ENCODE assay signal across 1 cellular context in genomic region chr12:107503129-107503850, GRCh38.
TF ChIP-seq lines count a peak whose summit lies in the region.

No MANE protein-coding gene starts in this region.

TF ChIP-seq in HepG2, 621 proteins besides CTCF, POLR2A, EP300 and RAD21 (continued from another document and continues in another):
- TF ChIP-seq ZNF18 (CRISPR knock-in tag; IDR thresholded peaks at IDR 0.05; ENCODE audit: insufficient replicate concordance) (peak; percentile 31), ARID5B (CRISPR knock-in tag; IDR thresholded peaks at IDR 0.05) (peak; percentile 87), FOXJ3 (CRISPR knock-in tag; IDR thresholded peaks at IDR 0.05; ENCODE audit: borderline replicate concordance) (peak; percentile 30; the same call in 1 of the 2 replicates), ZGPAT (CRISPR knock-in tag; IDR thresholded peaks at IDR 0.05) (peak; percentile 54; the same call in 1 of the 2 replicates), ZNF644 (CRISPR knock-in tag; IDR thresholded peaks at IDR 0.05; ENCODE audit: low read depth) (peak; percentile 74; the same call in 1 of the 2 replicates), AHDC1 (CRISPR knock-in tag; IDR thresholded peaks at IDR 0.05; ENCODE audit: borderline replicate concordance) (peak; percentile 59; the same call in 1 of the 2 replicates), FOXP4 (CRISPR knock-in tag; IDR thresholded peaks at IDR 0.05) (peak; percentile 78), POLR2AphosphoS5 (IDR thresholded peaks at IDR 0.05; ENCODE audit: low read depth, low read length) (no peak), ZNF781 (CRISPR knock-in tag; IDR thresholded peaks at IDR 0.05; ENCODE audit: borderline replicate concordance, not compliant biosample characterization) (no peak), ZNF577 (CRISPR knock-in tag; IDR thresholded peaks at IDR 0.05; ENCODE audit: borderline replicate concordance, low read depth) (no peak), ZNF225 (CRISPR knock-in tag; IDR thresholded peaks at IDR 0.05) (no peak), ZNF264 (CRISPR knock-in tag; IDR thresholded peaks at IDR 0.05) (0 out of 2 replicates have a peak, but pooled peaks have one; percentile 43), FOXK2 (IDR thresholded peaks at IDR 0.05) (no peak), ZNF687 (CRISPR knock-in tag; IDR thresholded peaks at IDR 0.05) (peak; percentile 27; the same call in 1 of the 2 replicates), PAXIP1 (CRISPR knock-in tag; conservative IDR thresholded peaks at IDR 0.05) (peak; percentile 73), FOXK1 (CRISPR knock-in tag; IDR thresholded peaks at IDR 0.05; ENCODE audit: borderline replicate concordance, low read depth) (peak; percentile 75; the same call in 1 of the 2 replicates), LCORL (IDR thresholded peaks at IDR 0.05) (no peak), LCORL (CRISPR knock-in tag; IDR thresholded peaks at IDR 0.05) (peak; percentile 71), RFX1 (IDR thresholded peaks at IDR 0.05) (no peak), ZMYM4 (CRISPR knock-in tag; IDR thresholded peaks at IDR 0.05) (peak; percentile 81), ZNF770 (CRISPR knock-in tag; IDR thresholded peaks at IDR 0.05) (peak; percentile 83), RARA (CRISPR knock-in tag; IDR thresholded peaks at IDR 0.05) (peak; percentile 79), ZMYM3 (CRISPR knock-in tag; IDR thresholded peaks at IDR 0.05) (peak; percentile 42; the same call in 1 of the 2 replicates), TEF (CRISPR knock-in tag; IDR thresholded peaks at IDR 0.05) (no peak), TBX2 (CRISPR knock-in tag; IDR thresholded peaks at IDR 0.05; ENCODE audit: borderline replicate concordance) (peak; percentile 70; the same call in 1 of the 2 replicates), GZF1 (CRISPR knock-in tag; IDR thresholded peaks at IDR 0.05) (no peak)
